32 cellular contexts compared by ENCODE assay signal in genomic region chr12:125244338-125244737, GRCh38. TPM values are rescaled to one million over a fixed set of nuclear protein-coding genes. Genes with fewer than 3 reads are reported as not detected.
"Had no signal": no experiment of that assay in that cellular context is flagged by ENCODE, and none has a peak within 500 bp of the region (broad histone marks: within the 10 kb centered on the region; RNA-seq: fewer than 3 reads in every experiment).

No MANE protein-coding gene starts in this region.

- H3K27me3 Mint-ChIP-seq: activated CD4-positive, alpha-beta T cell treated with anti-CD3 and anti-CD28 coated beads, Interleukin-2, amount 10 ng/mL, durations not matched to agents 24 days and 14 days; activated naive CD8-positive, alpha-beta T cell treated with anti-CD3 and anti-CD28 coated beads for 36 hours had no signal

- H3K36me3 Mint-ChIP-seq: activated naive CD4-positive, alpha-beta T cell treated with anti-CD3 and anti-CD28 coated beads, Interleukin-2, amount 50 U/mL, for 24 hours; activated naive CD8-positive, alpha-beta T cell treated with anti-CD3 and anti-CD28 coated beads for 36 hours had no signal

- H3K27ac ChIP-seq: adrenal gland, body of pancreas, esophagus muscularis mucosa, foreskin keratinocyte, gastrocnemius medialis had no signal

- H3K27ac Mint-ChIP-seq: activated CD4-positive, alpha-beta memory T cell treated with anti-CD3 and anti-CD28 coated beads, Interleukin-2, amount 10 ng/mL, durations not matched to agents 7 days and 5 days; activated CD4-positive, alpha-beta T cell treated with anti-CD3 and anti-CD28 coated beads for 36 hours; activated CD4-positive, alpha-beta T cell treated with anti-CD3 and anti-CD28 coated beads, Interleukin-2, amount 10 ng/mL, durations not matched to agents 24 days and 14 days; activated naive CD4-positive, alpha-beta T cell treated with anti-CD3 and anti-CD28 coated beads, Interleukin-2, amount 50 U/mL, for 24 hours; activated naive CD8-positive, alpha-beta T cell treated with anti-CD3 and anti-CD28 coated beads for 36 hours; activated naive CD8-positive, alpha-beta T cell treated with anti-CD3 and anti-CD28 coated beads, Interleukin-2, amount 50 U/mL, for 24 hours; activated T-cell treated with anti-CD3 and anti-CD28 coated beads, Interleukin-2, amount 50 U/mL, for 24 hours; activated T-cell treated with anti-CD3 and anti-CD28 coated beads, Interleukin-2, amount 50 U/mL, for 72 hours; activated T-helper 17 cell treated with anti-CD3 and anti-CD28 coated beads, Interleukin-2, amount 50 U/mL, for 72 hours; effector memory CD8-positive, alpha-beta T cell; T-helper 17 cell had no signal

- H3K4me3 Mint-ChIP-seq: activated CD4-positive, alpha-beta memory T cell treated with anti-CD3 and anti-CD28 coated beads, Interleukin-2, amount 10 ng/mL, durations not matched to agents 7 days and 5 days; activated CD4-positive, alpha-beta T cell treated with anti-CD3 and anti-CD28 coated beads for 36 hours; activated CD4-positive, alpha-beta T cell treated with anti-CD3 and anti-CD28 coated beads, Interleukin-2, amount 10 ng/mL, durations not matched to agents 24 days and 14 days; activated naive CD4-positive, alpha-beta T cell treated with anti-CD3 and anti-CD28 coated beads, Interleukin-2, amount 50 U/mL, for 24 hours; activated naive CD8-positive, alpha-beta T cell treated with anti-CD3 and anti-CD28 coated beads for 36 hours; activated naive CD8-positive, alpha-beta T cell treated with anti-CD3 and anti-CD28 coated beads, Interleukin-2, amount 50 U/mL, for 24 hours; activated T-cell treated with anti-CD3 and anti-CD28 coated beads, Interleukin-2, amount 50 U/mL, for 24 hours; activated T-cell treated with anti-CD3 and anti-CD28 coated beads, Interleukin-2, amount 50 U/mL, for 72 hours; activated T-helper 17 cell treated with anti-CD3 and anti-CD28 coated beads, Interleukin-2, amount 50 U/mL, for 72 hours; effector memory CD8-positive, alpha-beta T cell; T-helper 17 cell had no signal

- DNase-seq: activated CD4-positive, alpha-beta memory T cell treated with anti-CD3 and anti-CD28 coated beads, Interleukin-2, amount 10 ng/mL, durations not matched to agents 7 days and 5 days; activated CD4-positive, alpha-beta T cell treated with anti-CD3 and anti-CD28 coated beads for 36 hours; activated CD4-positive, alpha-beta T cell treated with anti-CD3 and anti-CD28 coated beads, Interleukin-2, amount 10 ng/mL, durations not matched to agents 24 days and 14 days; activated CD4-positive, alpha-beta T cell treated with anti-CD3 and anti-CD28 coated beads, Interleukin-2, amount 50 U/mL, for 4 hours; activated CD4-positive, CD25-positive, alpha-beta regulatory T cell; activated CD4-positive, CD25-positive, alpha-beta regulatory T cell treated with anti-CD3 and anti-CD28 coated beads, Interleukin-2, amount 50 U/mL, for 72 hours; activated CD8-positive, alpha-beta memory T cell treated with anti-CD3 and anti-CD28 coated beads, Interleukin-2, amount 50 U/mL, for 48 hours; activated effector memory CD4-positive, alpha-beta T cell treated with Interleukin-2 at 50 U/mL for 16 hours; activated gamma-delta T cell treated with Interleukin-2 at 50 U/mL for 16 hours; activated naive CD4-positive, alpha-beta T cell treated with Interleukin-2 at 50 U/mL for 16 hours; activated naive CD8-positive, alpha-beta T cell treated with anti-CD3 and anti-CD28 coated beads for 36 hours; activated naive CD8-positive, alpha-beta T cell treated with anti-CD3 and anti-CD28 coated beads, Interleukin-2, amount 50 U/mL, for 24 hours; activated T-cell treated with anti-CD3 and anti-CD28 coated beads for 4 hours; activated T-cell treated with anti-CD3 and anti-CD28 coated beads, Interleukin-2, amount 50 U/mL, for 24 hours; activated T-cell treated with anti-CD3 and anti-CD28 coated beads, Interleukin-2, amount 50 U/mL, for 72 hours; adrenal gland; amygdala; aorta; body of pancreas; central memory CD4-positive, alpha-beta T cell; cerebellar nuclear complex; dermis blood vessel endothelial cell; effector CD4-positive, alpha-beta T cell; effector memory CD8-positive, alpha-beta T cell; erythroblast; foreskin keratinocyte; gastrocnemius medialis; T-helper 1 cell; T-helper 17 cell had no signal

- ATAC-seq: activated CD4-positive, alpha-beta T cell treated with anti-CD3 and anti-CD28 coated beads for 36 hours; activated naive CD8-positive, alpha-beta T cell treated with anti-CD3 and anti-CD28 coated beads, Interleukin-2, amount 50 U/mL, for 24 hours; activated T-cell treated with anti-CD3 and anti-CD28 coated beads, Interleukin-2, amount 50 U/mL, for 72 hours; activated T-helper 17 cell treated with anti-CD3 and anti-CD28 coated beads, Interleukin-2, amount 50 U/mL, for 72 hours; body of pancreas; effector memory CD8-positive, alpha-beta T cell; foreskin keratinocyte; gastrocnemius medialis; T-helper 17 cell had no signal

- H3K4me1 Mint-ChIP-seq: activated CD4-positive, alpha-beta memory T cell treated with anti-CD3 and anti-CD28 coated beads, Interleukin-2, amount 10 ng/mL, durations not matched to agents 7 days and 5 days; activated CD4-positive, alpha-beta T cell treated with anti-CD3 and anti-CD28 coated beads for 36 hours; activated CD4-positive, alpha-beta T cell treated with anti-CD3 and anti-CD28 coated beads, Interleukin-2, amount 10 ng/mL, durations not matched to agents 24 days and 14 days; activated naive CD4-positive, alpha-beta T cell treated with anti-CD3 and anti-CD28 coated beads, Interleukin-2, amount 50 U/mL, for 24 hours; activated naive CD8-positive, alpha-beta T cell treated with anti-CD3 and anti-CD28 coated beads for 36 hours; activated naive CD8-positive, alpha-beta T cell treated with anti-CD3 and anti-CD28 coated beads, Interleukin-2, amount 50 U/mL, for 24 hours; activated T-helper 17 cell treated with anti-CD3 and anti-CD28 coated beads, Interleukin-2, amount 50 U/mL, for 72 hours; T-helper 17 cell had no signal

- H3K9me3 Mint-ChIP-seq: activated CD4-positive, alpha-beta memory T cell treated with anti-CD3 and anti-CD28 coated beads, Interleukin-2, amount 10 ng/mL, durations not matched to agents 7 days and 5 days; activated CD4-positive, alpha-beta T cell treated with anti-CD3 and anti-CD28 coated beads, Interleukin-2, amount 10 ng/mL, durations not matched to agents 24 days and 14 days; activated naive CD4-positive, alpha-beta T cell treated with anti-CD3 and anti-CD28 coated beads, Interleukin-2, amount 50 U/mL, for 24 hours; activated naive CD8-positive, alpha-beta T cell treated with anti-CD3 and anti-CD28 coated beads for 36 hours; activated naive CD8-positive, alpha-beta T cell treated with anti-CD3 and anti-CD28 coated beads, Interleukin-2, amount 50 U/mL, for 24 hours; activated T-cell treated with anti-CD3 and anti-CD28 coated beads, Interleukin-2, amount 50 U/mL, for 24 hours; activated T-cell treated with anti-CD3 and anti-CD28 coated beads, Interleukin-2, amount 50 U/mL, for 72 hours; activated T-helper 17 cell treated with anti-CD3 and anti-CD28 coated beads, Interleukin-2, amount 50 U/mL, for 72 hours; effector memory CD8-positive, alpha-beta T cell had no signal

RNA-seq across cellular contexts. Expression of gene TMEM132B, which starts 58.2 kb away (rescaled TPM):
- total RNA-seq: activated CD4-positive, alpha-beta memory T cell treated with anti-CD3 and anti-CD28 coated beads, Interleukin-2, amount 10 ng/mL, durations not matched to agents 7 days and 5 days; activated CD4-positive, alpha-beta T cell treated with anti-CD3 and anti-CD28 coated beads for 36 hours; activated CD4-positive, alpha-beta T cell treated with anti-CD3 and anti-CD28 coated beads, Interleukin-2, amount 10 ng/mL, durations not matched to agents 24 days and 14 days; activated naive CD8-positive, alpha-beta T cell treated with anti-CD3 and anti-CD28 coated beads for 36 hours; activated T-cell treated with anti-CD3 and anti-CD28 coated beads, Interleukin-2, amount 50 U/mL, for 72 hours; activated T-helper 17 cell treated with anti-CD3 and anti-CD28 coated beads, Interleukin-2, amount 50 U/mL, for 72 hours; T-helper 17 cell had no signal
